8 cellular contexts compared by ENCODE assay signal in the genomic region with DNA sequence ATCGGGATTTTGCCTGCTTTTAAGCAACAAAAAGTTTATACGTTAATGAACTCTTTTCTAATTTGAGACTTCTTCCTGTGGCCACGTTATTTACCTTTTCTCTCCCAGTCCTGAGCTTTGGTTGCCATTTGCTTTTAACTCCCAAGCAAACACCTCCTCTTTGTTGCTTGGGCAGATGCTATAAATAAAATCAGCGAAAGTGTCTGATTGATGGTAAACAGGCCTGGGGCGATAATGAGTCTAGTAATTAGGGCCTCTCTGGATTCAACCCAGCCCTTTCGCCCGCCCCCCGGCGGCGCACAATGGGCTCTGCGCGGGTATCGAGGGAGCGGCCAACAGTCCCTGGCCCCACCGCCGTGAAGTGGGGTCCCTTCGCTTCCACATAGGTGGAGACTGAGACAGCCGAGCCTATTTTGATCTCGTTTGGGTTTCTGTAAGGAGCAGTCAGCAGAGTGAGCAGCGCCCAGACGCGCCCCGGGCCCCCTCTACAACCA. TPM values are rescaled to one million over a fixed set of nuclear protein-coding genes. Genes with fewer than 3 reads are reported as not detected.
DNase-seq lines count a peak whose midpoint lies in the region; ATAC-seq and TF ChIP-seq lines count a peak whose summit lies in the region.

No MANE protein-coding gene starts in this region.

- ATAC-seq in GM19395 (IDR thresholded peaks at IDR 0.05; ENCODE audit: unreplicated experiment), result peak; percentile 22
- ATAC-seq in SK-N-SH treated with all-trans-retinoic acid at 6 μM for 48 hours, result peak; percentile 67
- ATAC-seq in HG02571 (IDR thresholded peaks at IDR 0.05; ENCODE audit: unreplicated experiment), result no peak

- peak; percentile 52 for DNase-seq in BE2C
- peak; percentile 5 for DNase-seq in HT1080 (ENCODE audit: low read depth)
- no peak for DNase-seq in foreskin fibroblast
- no peak for DNase-seq in prostate gland (ENCODE audit: low spot score)
- DNase-seq in MV-4-11 (lab: John Stamatoyannopoulos, UW), result no peak

- no peak for TF ChIP-seq POLR2A in prostate gland (IDR thresholded peaks at IDR 0.05)

- H3K27me3 ChIP-seq in BE2C (no peaks in the 10 kb centered on the region), prostate gland (replicated peaks; ENCODE audit: insufficient read depth) (no peaks in the 10 kb centered on the region)

- intact Hi-C loops in prostate gland (cut with DNase I), result no loop called here

- H3K4me3 ChIP-seq in BE2C (ENCODE audit: low read depth, low read length) (peak overlapping the region; percentile 94), foreskin fibroblast (ENCODE audit: low read depth in 1 of 2, low read length in 2 of 2) (peak overlapping the region; percentile 52 to 73), prostate gland (peak overlapping the region; percentile 47 to 54)

- WGBS in prostate gland, result 4% methylated on average over 19 of the region's 23 CpGs

- H3K27ac ChIP-seq in prostate gland, result peak overlapping the region; percentile 53 to 76

- H3K9me3 ChIP-seq in BE2C (no peaks in the 10 kb centered on the region), prostate gland (no peaks in the 10 kb centered on the region)

- H3K4me1 ChIP-seq in BE2C (no peaks in the 10 kb centered on the region), prostate gland (replicated peaks) (no peaks in the 10 kb centered on the region)

- H3K36me3 ChIP-seq in BE2C (no peaks in the 10 kb centered on the region), prostate gland (no peaks in the 10 kb centered on the region)

- TF ChIP-seq CTCF in BE2C (IDR thresholded peaks at IDR 0.05; ENCODE audit: low read depth, low read length) (peak; percentile 42), foreskin fibroblast (IDR thresholded peaks at IDR 0.05; ENCODE audit: low read depth, low read length) (no peak), prostate gland (IDR thresholded peaks at IDR 0.05) (no peak)

TF ChIP-seq in SK-N-SH treated with all-trans-retinoic acid at 6 μM for 48 hours, 23 proteins besides CTCF, POLR2A, EP300 and RAD21:
- TF ChIP-seq, protein P1, sequence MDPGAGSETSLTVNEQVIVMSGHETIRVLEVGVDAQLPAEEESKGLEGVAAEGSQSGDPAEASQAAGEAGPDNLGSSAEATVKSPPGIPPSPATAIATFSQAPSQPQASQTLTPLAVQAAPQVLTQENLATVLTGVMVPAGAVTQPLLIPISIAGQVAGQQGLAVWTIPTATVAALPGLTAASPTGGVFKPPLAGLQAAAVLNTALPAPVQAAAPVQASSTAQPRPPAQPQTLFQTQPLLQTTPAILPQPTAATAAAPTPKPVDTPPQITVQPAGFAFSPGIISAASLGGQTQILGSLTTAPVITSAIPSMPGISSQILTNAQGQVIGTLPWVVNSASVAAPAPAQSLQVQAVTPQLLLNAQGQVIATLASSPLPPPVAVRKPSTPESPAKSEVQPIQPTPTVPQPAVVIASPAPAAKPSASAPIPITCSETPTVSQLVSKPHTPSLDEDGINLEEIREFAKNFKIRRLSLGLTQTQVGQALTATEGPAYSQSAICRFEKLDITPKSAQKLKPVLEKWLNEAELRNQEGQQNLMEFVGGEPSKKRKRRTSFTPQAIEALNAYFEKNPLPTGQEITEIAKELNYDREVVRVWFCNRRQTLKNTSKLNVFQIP (CRISPR knock-in tag; IDR thresholded peaks at IDR 0.05; ENCODE audit: borderline replicate concordance, low read depth), result no peak
- no peak for TF ChIP-seq GLIS3 (CRISPR knock-in tag; IDR thresholded peaks at IDR 0.05)
- no peak for TF ChIP-seq PPARA (CRISPR knock-in tag; IDR thresholded peaks at IDR 0.05; ENCODE audit: borderline replicate concordance)
- TF ChIP-seq ZC3H10 (CRISPR knock-in tag; IDR thresholded peaks at IDR 0.05), result no peak
- TF ChIP-seq ARNTL (CRISPR knock-in tag; IDR thresholded peaks at IDR 0.05; ENCODE audit: borderline replicate concordance, low read depth), result no peak
- no peak for TF ChIP-seq ESRRG (CRISPR knock-in tag; IDR thresholded peaks at IDR 0.05)
- no peak for TF ChIP-seq RARB (CRISPR knock-in tag; IDR thresholded peaks at IDR 0.05)
- TF ChIP-seq TSHZ2 (CRISPR knock-in tag; IDR thresholded peaks at IDR 0.05), result no peak
- TF ChIP-seq, protein P2, sequence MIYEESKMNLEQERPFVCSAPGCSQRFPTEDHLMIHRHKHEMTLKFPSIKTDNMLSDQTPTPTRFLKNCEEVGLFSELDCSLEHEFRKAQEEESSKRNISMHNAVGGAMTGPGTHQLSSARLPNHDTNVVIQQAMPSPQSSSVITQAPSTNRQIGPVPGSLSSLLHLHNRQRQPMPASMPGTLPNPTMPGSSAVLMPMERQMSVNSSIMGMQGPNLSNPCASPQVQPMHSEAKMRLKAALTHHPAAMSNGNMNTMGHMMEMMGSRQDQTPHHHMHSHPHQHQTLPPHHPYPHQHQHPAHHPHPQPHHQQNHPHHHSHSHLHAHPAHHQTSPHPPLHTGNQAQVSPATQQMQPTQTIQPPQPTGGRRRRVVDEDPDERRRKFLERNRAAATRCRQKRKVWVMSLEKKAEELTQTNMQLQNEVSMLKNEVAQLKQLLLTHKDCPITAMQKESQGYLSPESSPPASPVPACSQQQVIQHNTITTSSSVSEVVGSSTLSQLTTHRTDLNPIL (CRISPR knock-in tag; IDR thresholded peaks at IDR 0.05; ENCODE audit: low read depth), result no peak
- TF ChIP-seq TCF4 (CRISPR knock-in tag; IDR thresholded peaks at IDR 0.05; ENCODE audit: borderline replicate concordance), result no peak
- no peak for TF ChIP-seq ZFP30 (CRISPR knock-in tag; IDR thresholded peaks at IDR 0.05)
- TF ChIP-seq TOX (CRISPR knock-in tag; IDR thresholded peaks at IDR 0.05; ENCODE audit: borderline replicate concordance), result no peak
- no peak for TF ChIP-seq ZNF70 (CRISPR knock-in tag; IDR thresholded peaks at IDR 0.05)
- TF ChIP-seq BACH2 (CRISPR knock-in tag; IDR thresholded peaks at IDR 0.05; ENCODE audit: borderline replicate concordance), result no peak
- TF ChIP-seq ISL1 (CRISPR knock-in tag; IDR thresholded peaks at IDR 0.05), result no peak
- no peak for TF ChIP-seq SNAI2 (CRISPR knock-in tag; IDR thresholded peaks at IDR 0.05)
- no peak for TF ChIP-seq OSR1 (CRISPR knock-in tag; IDR thresholded peaks at IDR 0.05)
- TF ChIP-seq ZNF565 (CRISPR knock-in tag; conservative IDR thresholded peaks at IDR 0.05; ENCODE audit: low read depth), result no peak
- TF ChIP-seq CSDC2 (CRISPR knock-in tag; IDR thresholded peaks at IDR 0.05), result no peak

RNA-seq across cellular contexts. Expression of gene CLGN, which starts 0.8 kb away (rescaled TPM):
- polyA plus RNA-seq in BE2C (2012; ENCODE audit: insufficient read depth, insufficient read length, low read depth), result 7.1 TPM
- total RNA-seq in HT1080 (2014; rRNA removed; shearing (Covaris generic)), result 2.9 and 3.6 TPM in 2 replicates
- polyA plus RNA-seq in HT1080 (2015; cell fraction: cytosol; rRNA removed), result 1.1 and 1.4 TPM in 2 replicates
- 2.7 and 3.2 TPM in 2 replicates for polyA plus RNA-seq in HT1080 (2015; cell fraction: nucleus; rRNA removed)
- total RNA-seq in prostate gland, result 10 to 100 TPM; 20.7 to 42.1 TPM

RNA-seq across cellular contexts. Expression of gene SCOC, which starts 53.2 kb away (rescaled TPM):
- polyA plus RNA-seq in BE2C (2012; ENCODE audit: insufficient read depth, insufficient read length, low read depth), result 24.6 TPM
- total RNA-seq in HT1080 (2014; rRNA removed; shearing (Covaris generic)), result 32.6 and 39.4 TPM in 2 replicates
- 110 and 134 TPM in 2 replicates for polyA plus RNA-seq in HT1080 (2015; cell fraction: cytosol; rRNA removed)
- 36.8 and 48.6 TPM in 2 replicates for polyA plus RNA-seq in HT1080 (2015; cell fraction: nucleus; rRNA removed)
- total RNA-seq in prostate gland, result 10 to 100 TPM; 28.2 to 58.8 TPM

Comparison
In these comparisons a context has a peak if more than half of its experiments do, and no peak if none do; other contexts are left out.
1. DNase-seq: peak in BE2C (single experiment) and HT1080 (single experiment); none in foreskin fibroblast (0 of 2), prostate gland (single experiment) and MV-4-11 (single experiment).
2. Peak in every context shown above with its lines, with median percentiles within 50 percentile points of each other: H3K4me3 ChIP-seq.